35 cellular contexts compared by ENCODE assay signal in the genomic region with DNA sequence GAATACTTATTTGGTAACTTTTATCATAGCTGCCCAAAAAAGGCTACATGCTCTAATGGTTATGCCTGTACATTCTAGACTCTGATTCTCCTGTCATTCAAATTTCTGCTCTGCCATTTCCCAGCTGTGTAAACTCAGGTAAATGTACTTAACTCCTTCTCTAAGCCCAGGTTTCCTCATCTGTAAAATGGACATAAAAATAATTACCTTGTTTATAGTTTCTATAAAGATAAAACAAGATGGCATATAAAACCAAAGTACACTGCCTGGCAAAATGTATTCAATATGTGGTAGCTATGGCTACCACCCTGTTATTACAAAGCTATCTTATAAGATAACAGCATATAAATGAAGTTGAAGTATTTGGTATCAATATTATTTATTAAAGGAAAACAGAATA.
"Had no signal": no experiment of that assay in that cellular context is flagged by ENCODE, and none has a peak within 500 bp of the region (broad histone marks: within the 10 kb centered on the region; RNA-seq: fewer than 3 reads in every experiment).

No MANE protein-coding gene starts in this region.

- H3K27ac ChIP-seq: adrenal gland, ascending aorta, body of pancreas, brain microvascular endothelial cell, breast epithelium, cardiac muscle cell had no signal

- ATAC-seq: activated naive CD4-positive, alpha-beta T cell treated with anti-CD3 and anti-CD28 coated beads, Interleukin-2, amount 50 U/mL, for 72 hours; activated naive CD8-positive, alpha-beta T cell treated with anti-CD3 and anti-CD28 coated beads, Interleukin-2, amount 50 U/mL, for 24 hours; activated T-cell treated with anti-CD3 and anti-CD28 coated beads, Interleukin-2, amount 50 U/mL, for 4 hours; activated T-cell treated with anti-CD3 and anti-CD28 coated beads, Interleukin-2, amount 50 U/mL, for 72 hours; activated T-helper 17 cell treated with anti-CD3 and anti-CD28 coated beads, Interleukin-2, amount 50 U/mL, for 72 hours; body of pancreas had no signal

- H3K27me3 ChIP-seq: adrenal gland, ascending aorta, body of pancreas, brain microvascular endothelial cell, breast epithelium, cardiac muscle cell had no signal

- FAIRE-seq: astrocyte, bronchial epithelial cell had no signal

- H3K36me3 ChIP-seq: adrenal gland, ascending aorta, brain microvascular endothelial cell, breast epithelium, cardiac muscle cell had no signal

- H3K9me3 ChIP-seq: adrenal gland, ascending aorta, body of pancreas, breast epithelium had no signal

- H3K4me3 ChIP-seq: adrenal gland, ascending aorta, body of pancreas, breast epithelium, cardiac muscle cell had no signal

- DNase-seq: activated effector memory CD4-positive, alpha-beta T cell treated with anti-CD3 and anti-CD28 coated beads, Interleukin-2, amount 50 U/mL, for 16 hours; activated effector memory CD4-positive, alpha-beta T cell treated with Interleukin-2 at 50 U/mL for 16 hours; activated gamma-delta T cell; activated gamma-delta T cell treated with Interleukin-2 at 50 U/mL for 16 hours; activated naive CD4-positive, alpha-beta T cell; activated naive CD4-positive, alpha-beta T cell treated with anti-CD3 and anti-CD28 coated beads for 36 hours; activated naive CD4-positive, alpha-beta T cell treated with anti-CD3 and anti-CD28 coated beads, Interleukin-2, amount 10 ng/mL, durations not matched to agents 7 days and 5 days; activated naive CD4-positive, alpha-beta T cell treated with anti-CD3 and anti-CD28 coated beads, Interleukin-2, amount 50 U/mL, for 16 hours; activated naive CD4-positive, alpha-beta T cell treated with Interleukin-2 at 50 U/mL for 16 hours; activated naive CD8-positive, alpha-beta T cell treated with anti-CD3 and anti-CD28 coated beads for 36 hours; activated naive CD8-positive, alpha-beta T cell treated with anti-CD3 and anti-CD28 coated beads, Interleukin-2, amount 10 ng/mL, durations not matched to agents 7 days and 5 days; activated naive CD8-positive, alpha-beta T cell treated with anti-CD3 and anti-CD28 coated beads, Interleukin-2, amount 50 U/mL, for 24 hours; activated T-cell treated with anti-CD3 and anti-CD28 coated beads for 4 hours; activated T-cell treated with anti-CD3 and anti-CD28 coated beads, Interleukin-2, amount 50 U/mL, for 1 hour; activated T-cell treated with anti-CD3 and anti-CD28 coated beads, Interleukin-2, amount 50 U/mL, for 24 hours; activated T-cell treated with anti-CD3 and anti-CD28 coated beads, Interleukin-2, amount 50 U/mL, for 4 hours; activated T-cell treated with anti-CD3 and anti-CD28 coated beads, Interleukin-2, amount 50 U/mL, for 48 hours; activated T-cell treated with anti-CD3 and anti-CD28 coated beads, Interleukin-2, amount 50 U/mL, for 72 hours; adrenal gland; amniotic stem cell; amygdala; anterior cingulate cortex; aorta; body of pancreas; brain microvascular endothelial cell; caudate nucleus; central memory CD4-positive, alpha-beta T cell; cerebellar nuclear complex had no signal

- H3K4me1 ChIP-seq: adrenal gland, ascending aorta, body of pancreas, breast epithelium had no signal
